Comparison of ENCODE assay signal across 1 cellular context in the genomic region with DNA sequence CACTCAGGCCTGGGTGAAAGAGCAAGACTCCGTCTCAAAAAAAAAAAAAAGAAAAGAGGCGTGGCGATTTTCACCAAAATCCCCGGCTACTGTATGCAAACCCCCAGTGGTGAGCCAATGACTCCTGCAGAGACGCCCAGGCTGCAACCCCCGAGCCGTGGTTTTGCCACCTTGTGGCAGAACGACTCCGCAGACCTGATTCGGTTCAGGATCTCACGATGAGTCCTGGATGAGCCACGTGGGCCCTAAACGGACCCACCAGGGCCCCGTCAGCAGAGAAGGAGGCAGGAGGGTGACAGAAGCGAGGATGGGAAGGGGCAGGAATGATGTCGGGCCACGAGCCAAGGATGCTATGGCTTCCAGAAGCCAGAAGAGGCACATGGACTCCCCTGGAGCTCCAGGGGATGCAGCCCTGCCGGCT.
TF ChIP-seq lines count a peak whose summit lies in the region.

No MANE protein-coding gene starts in this region.

TF ChIP-seq in SK-N-SH, 30 proteins besides CTCF, POLR2A, EP300 and RAD21:
- TF ChIP-seq, protein P1, sequence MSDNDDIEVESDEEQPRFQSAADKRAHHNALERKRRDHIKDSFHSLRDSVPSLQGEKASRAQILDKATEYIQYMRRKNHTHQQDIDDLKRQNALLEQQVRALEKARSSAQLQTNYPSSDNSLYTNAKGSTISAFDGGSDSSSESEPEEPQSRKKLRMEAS (IDR thresholded peaks at IDR 0.05; ENCODE audit: low read depth) = no peak
- TF ChIP-seq RXRA (IDR thresholded peaks at IDR 0.05; ENCODE audit: borderline replicate concordance, low read depth) (no peak), GABPA (IDR thresholded peaks at IDR 0.05; ENCODE audit: low read depth) (no peak), RFX5 (IDR thresholded peaks at IDR 0.05; ENCODE audit: low read length) (no peak), CHD2 (IDR thresholded peaks at IDR 0.05; ENCODE audit: low read length, partially characterized antibody) (no peak), MEF2A (IDR thresholded peaks at IDR 0.05; ENCODE audit: borderline replicate concordance, low read depth) (no peak), TEAD4 (IDR thresholded peaks at IDR 0.05; ENCODE audit: borderline replicate concordance, insufficient read depth) (no peak), JUND (IDR thresholded peaks at IDR 0.05) (no peak), ELF1 (IDR thresholded peaks at IDR 0.05) (no peak), YY1 (IDR thresholded peaks at IDR 0.05; ENCODE audit: low read depth) (no peak), FOXM1 (IDR thresholded peaks at IDR 0.05; ENCODE audit: low read depth) (no peak), FOSL2 (IDR thresholded peaks at IDR 0.05; ENCODE audit: borderline replicate concordance, low read depth) (no peak), POLR2AphosphoS5 (IDR thresholded peaks at IDR 0.05; ENCODE audit: low read depth, low read length) (no peak)
- TF ChIP-seq, protein P2, sequence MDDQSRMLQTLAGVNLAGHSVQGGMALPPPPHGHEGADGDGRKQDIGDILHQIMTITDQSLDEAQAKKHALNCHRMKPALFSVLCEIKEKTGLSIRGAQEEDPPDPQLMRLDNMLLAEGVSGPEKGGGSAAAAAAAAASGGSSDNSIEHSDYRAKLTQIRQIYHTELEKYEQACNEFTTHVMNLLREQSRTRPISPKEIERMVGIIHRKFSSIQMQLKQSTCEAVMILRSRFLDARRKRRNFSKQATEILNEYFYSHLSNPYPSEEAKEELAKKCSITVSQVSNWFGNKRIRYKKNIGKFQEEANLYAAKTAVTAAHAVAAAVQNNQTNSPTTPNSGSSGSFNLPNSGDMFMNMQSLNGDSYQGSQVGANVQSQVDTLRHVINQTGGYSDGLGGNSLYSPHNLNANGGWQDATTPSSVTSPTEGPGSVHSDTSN (IDR thresholded peaks at IDR 0.05) = no peak
